In the genomic region with DNA sequence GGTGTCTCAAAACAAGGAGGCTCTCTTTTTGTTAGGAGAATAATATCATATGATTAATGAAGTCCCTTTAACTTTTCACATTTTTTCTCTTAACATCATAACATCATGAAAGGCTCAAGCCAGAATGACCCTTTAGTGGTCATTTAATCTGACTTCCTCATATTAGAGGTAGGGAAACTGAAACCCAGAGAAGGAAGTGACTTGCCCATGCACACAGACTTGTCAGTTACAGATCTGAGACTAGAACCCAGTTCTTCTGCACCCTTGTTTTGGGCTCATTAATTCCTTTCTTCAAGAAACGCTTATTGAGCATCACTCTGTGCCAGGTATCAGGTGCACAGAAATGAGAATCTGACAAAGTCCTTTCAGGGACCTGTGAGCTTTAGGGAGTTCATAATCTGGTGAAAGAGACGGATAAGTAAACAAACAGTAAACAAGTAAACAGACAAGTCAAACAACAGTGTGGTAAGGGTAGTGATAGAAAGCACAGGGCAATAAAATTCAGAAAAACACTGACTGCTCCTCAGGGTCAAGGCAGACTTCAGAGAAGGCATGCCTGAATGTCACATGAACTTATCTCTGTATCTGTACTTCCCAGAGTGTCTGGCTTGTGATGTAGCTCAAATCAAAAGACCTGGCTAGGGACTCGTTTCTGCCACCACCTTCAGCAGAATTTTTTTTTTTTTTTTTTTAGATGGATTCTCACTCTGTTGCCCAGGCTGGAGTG, we compare ENCODE assay signal across 1 cellular context.
TF ChIP-seq lines count a peak whose summit lies in the region.

No MANE protein-coding gene starts in this region.

TF ChIP-seq in HepG2, 621 proteins besides CTCF, POLR2A, EP300 and RAD21:
- TF ChIP-seq NCOA5 (CRISPR knock-in tag; IDR thresholded peaks at IDR 0.05): no peak
- TF ChIP-seq, protein P1, sequence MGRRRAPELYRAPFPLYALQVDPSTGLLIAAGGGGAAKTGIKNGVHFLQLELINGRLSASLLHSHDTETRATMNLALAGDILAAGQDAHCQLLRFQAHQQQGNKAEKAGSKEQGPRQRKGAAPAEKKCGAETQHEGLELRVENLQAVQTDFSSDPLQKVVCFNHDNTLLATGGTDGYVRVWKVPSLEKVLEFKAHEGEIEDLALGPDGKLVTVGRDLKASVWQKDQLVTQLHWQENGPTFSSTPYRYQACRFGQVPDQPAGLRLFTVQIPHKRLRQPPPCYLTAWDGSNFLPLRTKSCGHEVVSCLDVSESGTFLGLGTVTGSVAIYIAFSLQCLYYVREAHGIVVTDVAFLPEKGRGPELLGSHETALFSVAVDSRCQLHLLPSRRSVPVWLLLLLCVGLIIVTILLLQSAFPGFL (CRISPR knock-in tag; IDR thresholded peaks at IDR 0.05): no peak
- TF ChIP-seq, protein P2, sequence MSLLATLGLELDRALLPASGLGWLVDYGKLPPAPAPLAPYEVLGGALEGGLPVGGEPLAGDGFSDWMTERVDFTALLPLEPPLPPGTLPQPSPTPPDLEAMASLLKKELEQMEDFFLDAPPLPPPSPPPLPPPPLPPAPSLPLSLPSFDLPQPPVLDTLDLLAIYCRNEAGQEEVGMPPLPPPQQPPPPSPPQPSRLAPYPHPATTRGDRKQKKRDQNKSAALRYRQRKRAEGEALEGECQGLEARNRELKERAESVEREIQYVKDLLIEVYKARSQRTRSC (CRISPR knock-in tag; IDR thresholded peaks at IDR 0.05; ENCODE audit: low read depth): no peak
- no peak for TF ChIP-seq ZSCAN31 (CRISPR knock-in tag; IDR thresholded peaks at IDR 0.05; ENCODE audit: low read depth)
- TF ChIP-seq ZFYVE20 (CRISPR knock-in tag; IDR thresholded peaks at IDR 0.05; ENCODE audit: borderline replicate concordance, low read depth): no peak
- no peak for TF ChIP-seq MLLT10 (CRISPR knock-in tag; IDR thresholded peaks at IDR 0.05)
- no peak for TF ChIP-seq SSRP1 (CRISPR knock-in tag; IDR thresholded peaks at IDR 0.05)
- TF ChIP-seq ZNF781 (CRISPR knock-in tag; IDR thresholded peaks at IDR 0.05; ENCODE audit: borderline replicate concordance, not compliant biosample characterization): no peak
- no peak for TF ChIP-seq SRSF1 (optimal IDR thresholded peaks at IDR 0.05; ENCODE audit: low read depth, low read length)
- no peak for TF ChIP-seq RFXANK (CRISPR knock-in tag; IDR thresholded peaks at IDR 0.05)
- TF ChIP-seq ZNF143 (CRISPR knock-in tag; IDR thresholded peaks at IDR 0.05): no peak
- TF ChIP-seq, protein P3, sequence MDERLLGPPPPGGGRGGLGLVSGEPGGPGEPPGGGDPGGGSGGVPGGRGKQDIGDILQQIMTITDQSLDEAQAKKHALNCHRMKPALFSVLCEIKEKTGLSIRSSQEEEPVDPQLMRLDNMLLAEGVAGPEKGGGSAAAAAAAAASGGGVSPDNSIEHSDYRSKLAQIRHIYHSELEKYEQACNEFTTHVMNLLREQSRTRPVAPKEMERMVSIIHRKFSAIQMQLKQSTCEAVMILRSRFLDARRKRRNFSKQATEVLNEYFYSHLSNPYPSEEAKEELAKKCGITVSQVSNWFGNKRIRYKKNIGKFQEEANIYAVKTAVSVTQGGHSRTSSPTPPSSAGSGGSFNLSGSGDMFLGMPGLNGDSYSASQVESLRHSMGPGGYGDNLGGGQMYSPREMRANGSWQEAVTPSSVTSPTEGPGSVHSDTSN (CRISPR knock-in tag; IDR thresholded peaks at IDR 0.05): no peak
- no peak for TF ChIP-seq ZNF768 (CRISPR knock-in tag; IDR thresholded peaks at IDR 0.05)
- no peak for TF ChIP-seq TBL1XR1 (IDR thresholded peaks at IDR 0.05; ENCODE audit: borderline replicate concordance, low read length, partially characterized antibody)
- no peak for TF ChIP-seq NPAS2 (CRISPR knock-in tag; IDR thresholded peaks at IDR 0.05; ENCODE audit: borderline replicate concordance)
- TF ChIP-seq FLYWCH1 (CRISPR knock-in tag; IDR thresholded peaks at IDR 0.05): no peak
- TF ChIP-seq DR1 (CRISPR knock-in tag; IDR thresholded peaks at IDR 0.05): no peak
- TF ChIP-seq IRF2 (CRISPR knock-in tag; IDR thresholded peaks at IDR 0.05): no peak
TF ChIP-seq in HepG2: peak in this region for 0.
